ENCODE assay signal across 2 cellular contexts in the genomic region with DNA sequence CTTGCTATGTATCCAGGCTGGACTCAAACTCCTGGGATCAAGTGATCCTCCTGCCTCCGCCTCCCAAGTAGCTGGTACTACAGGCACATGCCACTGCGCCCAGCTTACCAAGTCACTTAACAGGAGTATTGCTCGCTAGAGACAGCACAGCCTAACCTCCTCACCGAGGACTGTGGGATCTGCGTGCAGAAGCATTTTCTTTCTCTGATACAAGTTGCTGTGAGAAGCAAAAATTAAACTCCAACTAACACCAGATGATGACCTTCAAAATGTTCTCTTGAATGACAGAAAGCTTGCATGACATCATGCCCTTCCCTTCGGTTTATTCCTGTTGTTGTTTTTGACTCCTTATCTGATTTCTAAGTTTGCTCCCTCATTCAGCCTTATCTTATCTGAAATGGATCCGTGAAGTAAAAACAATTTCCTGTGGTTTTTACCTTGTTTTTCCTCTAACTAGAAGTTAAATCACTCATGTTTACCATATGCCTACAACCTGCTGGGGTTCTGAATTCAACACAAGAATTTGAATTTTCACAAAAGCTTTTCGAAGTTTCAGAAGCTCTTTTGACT.
TF ChIP-seq lines count a peak whose summit lies in the region.

No MANE protein-coding gene starts in this region.

TF ChIP-seq in HEK293, 187 proteins besides CTCF, POLR2A, EP300 and RAD21 (continued from another document and continues in another):
- TF ChIP-seq, protein P1, sequence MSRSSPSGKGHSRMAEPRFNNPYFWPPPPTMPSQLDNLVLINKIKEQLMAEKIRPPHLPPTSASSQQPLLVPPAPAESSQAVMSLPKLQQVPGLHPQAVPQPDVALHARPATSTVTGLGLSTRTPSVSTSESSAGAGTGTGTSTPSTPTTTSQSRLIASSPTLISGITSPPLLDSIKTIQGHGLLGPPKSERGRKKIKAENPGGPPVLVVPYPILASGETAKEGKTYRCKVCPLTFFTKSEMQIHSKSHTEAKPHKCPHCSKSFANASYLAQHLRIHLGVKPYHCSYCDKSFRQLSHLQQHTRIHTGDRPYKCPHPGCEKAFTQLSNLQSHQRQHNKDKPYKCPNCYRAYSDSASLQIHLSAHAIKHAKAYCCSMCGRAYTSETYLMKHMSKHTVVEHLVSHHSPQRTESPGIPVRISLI (tag by site-specific recombination; IDR thresholded peaks at IDR 0.05): no peak
- TF ChIP-seq ZNF473 (tag by site-specific recombination; IDR thresholded peaks at IDR 0.05) (no peak), ZNF335 (tag by site-specific recombination; conservative IDR thresholded peaks at IDR 0.05) (peak; percentile 51), ZNF624 (tag by site-specific recombination; IDR thresholded peaks at IDR 0.05) (no peak), ZNF394 (tag by site-specific recombination; IDR thresholded peaks at IDR 0.05; ENCODE audit: borderline replicate concordance) (no peak), ZNF140 (tag by site-specific recombination; IDR thresholded peaks at IDR 0.05) (no peak), ZNF157 (tag by site-specific recombination; IDR thresholded peaks at IDR 0.05) (no peak), ZNF175 (tag by site-specific recombination; IDR thresholded peaks at IDR 0.05) (no peak), ZNF24 (tag by site-specific recombination; IDR thresholded peaks at IDR 0.05) (no peak), HOXD13 (CRISPR knock-in tag; IDR thresholded peaks at IDR 0.05; ENCODE audit: borderline replicate concordance) (no peak), ZNF600 (tag by site-specific recombination; IDR thresholded peaks at IDR 0.05) (no peak), ZNF48 (tag by site-specific recombination; IDR thresholded peaks at IDR 0.05) (no peak)
- TF ChIP-seq, protein P2, sequence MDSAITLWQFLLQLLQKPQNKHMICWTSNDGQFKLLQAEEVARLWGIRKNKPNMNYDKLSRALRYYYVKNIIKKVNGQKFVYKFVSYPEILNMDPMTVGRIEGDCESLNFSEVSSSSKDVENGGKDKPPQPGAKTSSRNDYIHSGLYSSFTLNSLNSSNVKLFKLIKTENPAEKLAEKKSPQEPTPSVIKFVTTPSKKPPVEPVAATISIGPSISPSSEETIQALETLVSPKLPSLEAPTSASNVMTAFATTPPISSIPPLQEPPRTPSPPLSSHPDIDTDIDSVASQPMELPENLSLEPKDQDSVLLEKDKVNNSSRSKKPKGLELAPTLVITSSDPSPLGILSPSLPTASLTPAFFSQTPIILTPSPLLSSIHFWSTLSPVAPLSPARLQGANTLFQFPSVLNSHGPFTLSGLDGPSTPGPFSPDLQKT (IDR thresholded peaks at IDR 0.05; ENCODE audit: borderline replicate concordance, low read depth, low read length): no peak
- TF ChIP-seq, protein P3, sequence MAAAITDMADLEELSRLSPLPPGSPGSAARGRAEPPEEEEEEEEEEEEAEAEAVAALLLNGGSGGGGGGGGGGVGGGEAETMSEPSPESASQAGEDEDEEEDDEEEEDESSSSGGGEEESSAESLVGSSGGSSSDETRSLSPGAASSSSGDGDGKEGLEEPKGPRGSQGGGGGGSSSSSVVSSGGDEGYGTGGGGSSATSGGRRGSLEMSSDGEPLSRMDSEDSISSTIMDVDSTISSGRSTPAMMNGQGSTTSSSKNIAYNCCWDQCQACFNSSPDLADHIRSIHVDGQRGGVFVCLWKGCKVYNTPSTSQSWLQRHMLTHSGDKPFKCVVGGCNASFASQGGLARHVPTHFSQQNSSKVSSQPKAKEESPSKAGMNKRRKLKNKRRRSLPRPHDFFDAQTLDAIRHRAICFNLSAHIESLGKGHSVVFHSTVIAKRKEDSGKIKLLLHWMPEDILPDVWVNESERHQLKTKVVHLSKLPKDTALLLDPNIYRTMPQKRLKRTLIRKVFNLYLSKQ (tag by site-specific recombination; IDR thresholded peaks at IDR 0.05; ENCODE audit: borderline replicate concordance): no peak
- TF ChIP-seq, protein P4, sequence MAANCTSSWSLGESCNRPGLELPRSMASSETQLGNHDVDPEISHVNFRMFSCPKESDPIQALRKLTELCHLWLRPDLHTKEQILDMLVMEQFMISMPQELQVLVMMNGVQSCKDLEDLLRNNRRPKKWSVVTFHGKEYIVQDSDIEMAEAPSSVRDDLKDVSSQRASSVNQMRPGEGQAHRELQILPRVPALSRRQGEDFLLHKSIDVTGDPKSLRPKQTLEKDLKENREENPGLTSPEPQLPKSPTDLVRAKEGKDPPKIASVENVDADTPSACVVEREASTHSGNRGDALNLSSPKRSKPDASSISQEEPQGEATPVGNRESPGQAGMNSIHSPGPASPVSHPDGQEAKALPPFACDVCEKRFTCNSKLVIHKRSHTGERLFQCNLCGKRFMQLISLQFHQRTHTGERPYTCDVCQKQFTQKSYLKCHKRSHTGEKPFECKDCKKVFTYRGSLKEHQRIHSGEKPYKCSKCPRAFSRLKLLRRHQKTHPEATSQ (tag by site-specific recombination; IDR thresholded peaks at IDR 0.05): no peak
- TF ChIP-seq, protein P5, sequence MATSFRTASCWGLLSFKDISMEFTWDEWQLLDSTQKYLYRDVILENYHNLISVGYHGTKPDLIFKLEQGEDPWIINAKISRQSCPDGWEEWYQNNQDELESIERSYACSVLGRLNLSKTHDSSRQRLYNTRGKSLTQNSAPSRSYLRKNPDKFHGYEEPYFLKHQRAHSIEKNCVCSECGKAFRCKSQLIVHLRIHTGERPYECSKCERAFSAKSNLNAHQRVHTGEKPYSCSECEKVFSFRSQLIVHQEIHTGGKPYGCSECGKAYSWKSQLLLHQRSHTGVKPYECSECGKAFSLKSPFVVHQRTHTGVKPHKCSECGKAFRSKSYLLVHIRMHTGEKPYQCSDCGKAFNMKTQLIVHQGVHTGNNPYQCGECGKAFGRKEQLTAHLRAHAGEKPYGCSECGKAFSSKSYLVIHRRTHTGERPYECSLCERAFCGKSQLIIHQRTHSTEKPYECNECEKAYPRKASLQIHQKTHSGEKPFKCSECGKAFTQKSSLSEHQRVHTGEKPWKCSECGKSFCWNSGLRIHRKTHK (tag by site-specific recombination; IDR thresholded peaks at IDR 0.05): no peak
- TF ChIP-seq, protein P6, sequence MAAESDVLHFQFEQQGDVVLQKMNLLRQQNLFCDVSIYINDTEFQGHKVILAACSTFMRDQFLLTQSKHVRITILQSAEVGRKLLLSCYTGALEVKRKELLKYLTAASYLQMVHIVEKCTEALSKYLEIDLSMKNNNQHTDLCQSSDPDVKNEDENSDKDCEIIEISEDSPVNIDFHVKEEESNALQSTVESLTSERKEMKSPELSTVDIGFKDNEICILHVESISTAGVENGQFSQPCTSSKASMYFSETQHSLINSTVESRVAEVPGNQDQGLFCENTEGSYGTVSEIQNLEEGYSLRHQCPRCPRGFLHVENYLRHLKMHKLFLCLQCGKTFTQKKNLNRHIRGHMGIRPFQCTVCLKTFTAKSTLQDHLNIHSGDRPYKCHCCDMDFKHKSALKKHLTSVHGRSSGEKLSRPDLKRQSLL (tag by site-specific recombination; IDR thresholded peaks at IDR 0.05): no peak
- TF ChIP-seq, protein P7, sequence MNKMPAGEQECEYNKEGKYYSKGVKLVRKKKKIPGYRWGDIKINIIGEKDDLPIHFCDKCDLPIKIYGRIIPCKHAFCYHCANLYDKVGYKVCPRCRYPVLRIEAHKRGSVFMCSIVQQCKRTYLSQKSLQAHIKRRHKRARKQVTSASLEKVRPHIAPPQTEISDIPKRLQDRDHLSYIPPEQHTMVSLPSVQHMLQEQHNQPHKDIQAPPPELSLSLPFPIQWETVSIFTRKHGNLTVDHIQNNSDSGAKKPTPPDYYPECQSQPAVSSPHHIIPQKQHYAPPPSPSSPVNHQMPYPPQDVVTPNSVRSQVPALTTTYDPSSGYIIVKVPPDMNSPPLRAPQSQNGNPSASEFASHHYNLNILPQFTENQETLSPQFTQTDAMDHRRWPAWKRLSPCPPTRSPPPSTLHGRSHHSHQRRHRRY (tag by site-specific recombination; IDR thresholded peaks at IDR 0.05): no peak

TF ChIP-seq in K562, 482 proteins besides CTCF, POLR2A, EP300 and RAD21 (continued from another document and continues in another):
- TF ChIP-seq DIDO1 (tag; IDR thresholded peaks at IDR 0.05; ENCODE audit: low read depth): no peak
- TF ChIP-seq CCNT2 (IDR thresholded peaks at IDR 0.05; ENCODE audit: borderline replicate concordance, extremely low read depth, insufficient read length, low read depth, low read length): no peak
- no peak for TF ChIP-seq XRCC5 (IDR thresholded peaks at IDR 0.05; ENCODE audit: low read depth, low read length)
- TF ChIP-seq, protein P8, sequence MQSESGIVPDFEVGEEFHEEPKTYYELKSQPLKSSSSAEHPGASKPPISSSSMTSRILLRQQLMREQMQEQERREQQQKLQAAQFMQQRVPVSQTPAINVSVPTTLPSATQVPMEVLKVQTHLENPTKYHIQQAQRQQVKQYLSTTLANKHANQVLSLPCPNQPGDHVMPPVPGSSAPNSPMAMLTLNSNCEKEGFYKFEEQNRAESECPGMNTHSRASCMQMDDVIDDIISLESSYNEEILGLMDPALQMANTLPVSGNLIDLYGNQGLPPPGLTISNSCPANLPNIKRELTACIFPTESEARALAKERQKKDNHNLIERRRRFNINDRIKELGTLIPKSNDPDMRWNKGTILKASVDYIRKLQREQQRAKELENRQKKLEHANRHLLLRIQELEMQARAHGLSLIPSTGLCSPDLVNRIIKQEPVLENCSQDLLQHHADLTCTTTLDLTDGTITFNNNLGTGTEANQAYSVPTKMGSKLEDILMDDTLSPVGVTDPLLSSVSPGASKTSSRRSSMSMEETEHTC (IDR thresholded peaks at IDR 0.05): no peak
- peak; percentile 27; the same call in 1 of the 2 replicates for TF ChIP-seq GABPA (tag; conservative IDR thresholded peaks at IDR 0.05; ENCODE audit: low read depth)
- TF ChIP-seq, protein P9, sequence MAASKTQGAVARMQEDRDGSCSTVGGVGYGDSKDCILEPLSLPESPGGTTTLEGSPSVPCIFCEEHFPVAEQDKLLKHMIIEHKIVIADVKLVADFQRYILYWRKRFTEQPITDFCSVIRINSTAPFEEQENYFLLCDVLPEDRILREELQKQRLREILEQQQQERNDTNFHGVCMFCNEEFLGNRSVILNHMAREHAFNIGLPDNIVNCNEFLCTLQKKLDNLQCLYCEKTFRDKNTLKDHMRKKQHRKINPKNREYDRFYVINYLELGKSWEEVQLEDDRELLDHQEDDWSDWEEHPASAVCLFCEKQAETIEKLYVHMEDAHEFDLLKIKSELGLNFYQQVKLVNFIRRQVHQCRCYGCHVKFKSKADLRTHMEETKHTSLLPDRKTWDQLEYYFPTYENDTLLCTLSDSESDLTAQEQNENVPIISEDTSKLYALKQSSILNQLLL (CRISPR knock-in tag; IDR thresholded peaks at IDR 0.05; ENCODE audit: borderline replicate concordance): no peak
- TF ChIP-seq ZNF24 (IDR thresholded peaks at IDR 0.05): no peak
- TF ChIP-seq ADNP (tag; IDR thresholded peaks at IDR 0.05): no peak
- no peak for TF ChIP-seq NFRKB (IDR thresholded peaks at IDR 0.05; ENCODE audit: low read depth)
- TF ChIP-seq, protein P10, sequence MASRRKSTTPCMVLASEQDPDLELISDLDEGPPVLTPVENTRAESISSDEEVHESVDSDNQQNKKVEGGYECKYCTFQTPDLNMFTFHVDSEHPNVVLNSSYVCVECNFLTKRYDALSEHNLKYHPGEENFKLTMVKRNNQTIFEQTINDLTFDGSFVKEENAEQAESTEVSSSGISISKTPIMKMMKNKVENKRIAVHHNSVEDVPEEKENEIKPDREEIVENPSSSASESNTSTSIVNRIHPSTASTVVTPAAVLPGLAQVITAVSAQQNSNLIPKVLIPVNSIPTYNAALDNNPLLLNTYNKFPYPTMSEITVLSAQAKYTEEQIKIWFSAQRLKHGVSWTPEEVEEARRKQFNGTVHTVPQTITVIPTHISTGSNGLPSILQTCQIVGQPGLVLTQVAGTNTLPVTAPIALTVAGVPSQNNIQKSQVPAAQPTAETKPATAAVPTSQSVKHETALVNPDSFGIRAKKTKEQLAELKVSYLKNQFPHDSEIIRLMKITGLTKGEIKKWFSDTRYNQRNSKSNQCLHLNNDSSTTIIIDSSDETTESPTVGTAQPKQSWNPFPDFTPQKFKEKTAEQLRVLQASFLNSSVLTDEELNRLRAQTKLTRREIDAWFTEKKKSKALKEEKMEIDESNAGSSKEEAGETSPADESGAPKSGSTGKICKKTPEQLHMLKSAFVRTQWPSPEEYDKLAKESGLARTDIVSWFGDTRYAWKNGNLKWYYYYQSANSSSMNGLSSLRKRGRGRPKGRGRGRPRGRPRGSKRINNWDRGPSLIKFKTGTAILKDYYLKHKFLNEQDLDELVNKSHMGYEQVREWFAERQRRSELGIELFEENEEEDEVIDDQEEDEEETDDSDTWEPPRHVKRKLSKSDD (conservative IDR thresholded peaks at IDR 0.05; ENCODE audit: low read length): no peak
- TF ChIP-seq GABPB2 (CRISPR knock-in tag; conservative IDR thresholded peaks at IDR 0.05): no peak
- no peak for TF ChIP-seq RFX5 (IDR thresholded peaks at IDR 0.05; ENCODE audit: low read depth, low read length)
- TF ChIP-seq, protein P11, sequence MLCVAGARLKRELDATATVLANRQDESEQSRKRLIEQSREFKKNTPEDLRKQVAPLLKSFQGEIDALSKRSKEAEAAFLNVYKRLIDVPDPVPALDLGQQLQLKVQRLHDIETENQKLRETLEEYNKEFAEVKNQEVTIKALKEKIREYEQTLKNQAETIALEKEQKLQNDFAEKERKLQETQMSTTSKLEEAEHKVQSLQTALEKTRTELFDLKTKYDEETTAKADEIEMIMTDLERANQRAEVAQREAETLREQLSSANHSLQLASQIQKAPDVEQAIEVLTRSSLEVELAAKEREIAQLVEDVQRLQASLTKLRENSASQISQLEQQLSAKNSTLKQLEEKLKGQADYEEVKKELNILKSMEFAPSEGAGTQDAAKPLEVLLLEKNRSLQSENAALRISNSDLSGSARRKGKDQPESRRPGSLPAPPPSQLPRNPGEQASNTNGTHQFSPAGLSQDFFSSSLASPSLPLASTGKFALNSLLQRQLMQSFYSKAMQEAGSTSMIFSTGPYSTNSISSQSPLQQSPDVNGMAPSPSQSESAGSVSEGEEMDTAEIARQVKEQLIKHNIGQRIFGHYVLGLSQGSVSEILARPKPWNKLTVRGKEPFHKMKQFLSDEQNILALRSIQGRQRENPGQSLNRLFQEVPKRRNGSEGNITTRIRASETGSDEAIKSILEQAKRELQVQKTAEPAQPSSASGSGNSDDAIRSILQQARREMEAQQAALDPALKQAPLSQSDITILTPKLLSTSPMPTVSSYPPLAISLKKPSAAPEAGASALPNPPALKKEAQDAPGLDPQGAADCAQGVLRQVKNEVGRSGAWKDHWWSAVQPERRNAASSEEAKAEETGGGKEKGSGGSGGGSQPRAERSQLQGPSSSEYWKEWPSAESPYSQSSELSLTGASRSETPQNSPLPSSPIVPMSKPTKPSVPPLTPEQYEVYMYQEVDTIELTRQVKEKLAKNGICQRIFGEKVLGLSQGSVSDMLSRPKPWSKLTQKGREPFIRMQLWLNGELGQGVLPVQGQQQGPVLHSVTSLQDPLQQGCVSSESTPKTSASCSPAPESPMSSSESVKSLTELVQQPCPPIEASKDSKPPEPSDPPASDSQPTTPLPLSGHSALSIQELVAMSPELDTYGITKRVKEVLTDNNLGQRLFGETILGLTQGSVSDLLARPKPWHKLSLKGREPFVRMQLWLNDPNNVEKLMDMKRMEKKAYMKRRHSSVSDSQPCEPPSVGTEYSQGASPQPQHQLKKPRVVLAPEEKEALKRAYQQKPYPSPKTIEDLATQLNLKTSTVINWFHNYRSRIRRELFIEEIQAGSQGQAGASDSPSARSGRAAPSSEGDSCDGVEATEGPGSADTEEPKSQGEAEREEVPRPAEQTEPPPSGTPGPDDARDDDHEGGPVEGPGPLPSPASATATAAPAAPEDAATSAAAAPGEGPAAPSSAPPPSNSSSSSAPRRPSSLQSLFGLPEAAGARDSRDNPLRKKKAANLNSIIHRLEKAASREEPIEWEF (CRISPR knock-in tag; IDR thresholded peaks at IDR 0.05): no peak
- peak; percentile 67; the same call in 1 of the 2 replicates for TF ChIP-seq ATF7 (IDR thresholded peaks at IDR 0.05)
- no peak for TF ChIP-seq POLR2AphosphoS5 (IDR thresholded peaks at IDR 0.05; ENCODE audit: control insufficient read depth, insufficient read depth, low read depth, low read length)
- no peak for TF ChIP-seq NONO (IDR thresholded peaks at IDR 0.05; ENCODE audit: low read depth in 2 of 2, low read length in 1 of 2)
